Comparison of ENCODE assay signal across 21 cellular contexts in the genomic region with DNA sequence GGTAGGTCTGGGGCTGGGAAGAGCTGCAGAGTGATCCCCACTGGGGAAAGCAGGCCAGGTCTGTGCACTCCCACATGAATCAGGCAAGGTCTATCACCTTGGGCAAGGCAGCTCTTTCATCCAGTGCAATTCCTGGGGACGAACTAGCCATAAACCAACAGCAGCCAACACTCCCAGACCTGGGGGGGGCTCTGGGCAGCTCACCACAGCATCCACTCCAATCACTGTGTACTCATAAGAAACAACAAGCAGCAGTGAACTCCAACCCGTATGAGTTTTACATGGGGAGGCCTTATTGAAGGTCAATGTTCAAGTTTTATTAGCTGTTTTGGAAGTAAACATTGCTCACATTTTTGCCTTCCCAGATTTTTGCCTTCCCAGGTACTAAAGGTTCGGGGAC.
DNase-seq lines count a peak whose midpoint lies in the region; FAIRE-seq and TF ChIP-seq lines count a peak whose summit lies in the region.
"Had no signal": no experiment of that assay in that cellular context is flagged by ENCODE, and none has a peak within 500 bp of the region (broad histone marks: within the 10 kb centered on the region; RNA-seq: fewer than 3 reads in every experiment).

No MANE protein-coding gene starts in this region.

- no peak overlapping the region for H3K18ac ChIP-seq in mesendoderm (ENCODE audit: low read length)

- WGBS in hepatocyte (ENCODE audit: low lambda C conversion rate, missing lambda C conversion rate) = 41% methylated on average over 3 of the region's 3 CpGs
- WGBS in mesendoderm (ENCODE audit: extremely low coverage, insufficient coverage, low lambda C conversion rate) = no CpG with 5 or more reads among the region's 3 CpGs
- 3 to 43% (median 16%) methylated on average over 3 of the region's 3 CpGs for WGBS in small intestine, 3 donors

- H3K4me1 ChIP-seq in Peyer's patch = peaks cover 0 to 5% (median 0%) of the 10 kb centered on the region in 4 donors
- no peaks in the 10 kb centered on the region for H3K4me1 ChIP-seq in hepatocyte (ENCODE audit: insufficient read depth)
- peaks cover 5% of the 10 kb centered on the region for H3K4me1 ChIP-seq in mesendoderm (ENCODE audit: control insufficient read depth, low read depth, low read length)
- H3K4me1 ChIP-seq in small intestine (ENCODE audit: control insufficient read depth in 2 of 2, insufficient read depth in 1 of 2, low read depth in 1 of 2, low read length in 1 of 2) = no peaks in the 10 kb centered on the region
- peaks cover 0 to 10% (median 5%) of the 10 kb centered on the region in 4 donors for H3K4me1 ChIP-seq in tibial artery
- H3K4me1 ChIP-seq: HAP-1 had no signal

- H3K9me2 ChIP-seq in hepatocyte (replicated peaks; ENCODE audit: insufficient read depth) = no peaks in the 10 kb centered on the region

- H2BK15ac ChIP-seq in mesendoderm (replicated peaks; ENCODE audit: low read depth) = no peak overlapping the region

- intact Hi-C loops in tibial artery (cut with DNase I; ENCODE audit: low total_unique reads) = no loop called here

- FAIRE-seq in small intestine (lab: Jason Lieb, UNC) = no peak
- FAIRE-seq: A204.1, GM12892, GM18507, HTR-8/SVneo had no signal

- no peak overlapping the region for H2BK5ac ChIP-seq in mesendoderm (ENCODE audit: low read length)

- H3K79me1 ChIP-seq in mesendoderm (ENCODE audit: low read length) = no peaks in the 10 kb centered on the region

- H3K36me3 Mint-ChIP-seq in T-helper 2 cell treated with Interferon-gamma antibody and Interleukin-4, amounts not matched to agents 5 μg/mL and 100 μg/mL, for 36 hours (ENCODE audit: low read depth) = no peaks in the 10 kb centered on the region

- no peaks in the 10 kb centered on the region for H3K9me3 ChIP-seq in Peyer's patch
- H3K9me3 ChIP-seq in hepatocyte (ENCODE audit: low read depth) = no peaks in the 10 kb centered on the region
- no peaks in the 10 kb centered on the region for H3K9me3 ChIP-seq in small intestine (ENCODE audit: control insufficient read depth, low read depth)
- H3K9me3 ChIP-seq in tibial artery = no peaks in the 10 kb centered on the region
- H3K9me3 ChIP-seq: HAP-1 had no signal

- no peak for TF ChIP-seq POLR2A in Peyer's patch (IDR thresholded peaks at IDR 0.05)

- peak in 2 of 3 donors; percentile 56 for DNase-seq in Peyer's patch
- peak; percentile 64 for DNase-seq in hepatocyte (ENCODE audit: low spot score)
- no peak for DNase-seq in mesendoderm
- DNase-seq in small intestine = peak; percentile 66
- DNase-seq in activated CD8-positive, alpha-beta memory T cell treated with anti-CD3 and anti-CD28 coated beads, Interleukin-2, amount 50 U/mL, for 4 hours = no peak
- DNase-seq in tibial artery = no peak
- DNase-seq in T-helper 2 cell treated with Interferon-gamma antibody and Interleukin-4, amounts not matched to agents 5 μg/mL and 100 μg/mL, for 36 hours (ENCODE audit: low spot score) = no peak
- no peak for DNase-seq in NCI-H2081 (lab: John Stamatoyannopoulos, UW)
- DNase-seq: AML-193; CD4-positive, alpha-beta T cell; DMS153; DMS79; GDM1; GM23248 had no signal

- H3K4me2 ChIP-seq in hepatocyte (no peak overlapping the region), mesendoderm (ENCODE audit: low read length) (no peak overlapping the region)

- H3K36me3 ChIP-seq in Peyer's patch (no peaks in the 10 kb centered on the region), hepatocyte (replicated peaks; ENCODE audit: insufficient read depth, low read depth) (no peaks in the 10 kb centered on the region), mesendoderm (ENCODE audit: control insufficient read depth, insufficient read depth, low read length) (no peaks in the 10 kb centered on the region), small intestine (ENCODE audit: control insufficient read depth in 2 of 2, insufficient read depth in 2 of 2, low read length in 2 of 2) (no peaks in the 10 kb centered on the region), tibial artery (no peaks in the 10 kb centered on the region)
- H3K36me3 ChIP-seq: HAP-1 had no signal

- H3K79me2 ChIP-seq in hepatocyte (no peaks in the 10 kb centered on the region), mesendoderm (ENCODE audit: control insufficient read depth, insufficient read depth, low read length) (no peaks in the 10 kb centered on the region)

- H3K56ac ChIP-seq in mesendoderm (ENCODE audit: low read length) = peak overlapping the region; percentile 10

- H3K23ac ChIP-seq in mesendoderm (ENCODE audit: low read length) = no peak overlapping the region

- H3K27ac Mint-ChIP-seq in T-helper 2 cell treated with Interferon-gamma antibody and Interleukin-4, amounts not matched to agents 5 μg/mL and 100 μg/mL, for 36 hours = no peak overlapping the region
- H3K27ac Mint-ChIP-seq: CD4-positive, alpha-beta T cell had no signal

- H3K27ac ChIP-seq in Peyer's patch (no peak overlapping the region), hepatocyte (no peak overlapping the region), mesendoderm (ENCODE audit: low read depth, low read length) (no peak overlapping the region), small intestine (ENCODE audit: low read depth in 1 of 2, low read length in 1 of 2) (no peak overlapping the region), tibial artery (no peak overlapping the region)
- H3K27ac ChIP-seq: C4-2B, GM23248 had no signal

- H3K27me3 Mint-ChIP-seq in T-helper 2 cell treated with Interferon-gamma antibody and Interleukin-4, amounts not matched to agents 5 μg/mL and 100 μg/mL, for 36 hours (ENCODE audit: low read depth) = no peaks in the 10 kb centered on the region

- H4K5ac ChIP-seq in mesendoderm (ENCODE audit: low read length) = no peak overlapping the region

- no peak overlapping the region for H2BK120ac ChIP-seq in mesendoderm (ENCODE audit: low read depth, low read length)

- H2AFZ ChIP-seq in hepatocyte = no peak overlapping the region
- H2AFZ ChIP-seq: GM23248 had no signal

- no peaks in the 10 kb centered on the region for H3K27me3 ChIP-seq in Peyer's patch
- no peaks in the 10 kb centered on the region for H3K27me3 ChIP-seq in hepatocyte
- no peaks in the 10 kb centered on the region for H3K27me3 ChIP-seq in mesendoderm (ENCODE audit: insufficient read depth, low read length, poor library complexity)
- H3K27me3 ChIP-seq in small intestine (ENCODE audit: control insufficient read depth in 2 of 2, insufficient read depth in 2 of 2, low read length in 2 of 2) = peaks cover 0 to 2% of the 10 kb centered on the region in 2 donors
- H3K27me3 ChIP-seq in tibial artery = no peaks in the 10 kb centered on the region

- H3K9me3 Mint-ChIP-seq in T-helper 2 cell treated with Interferon-gamma antibody and Interleukin-4, amounts not matched to agents 5 μg/mL and 100 μg/mL, for 36 hours = no peaks in the 10 kb centered on the region
- H3K9me3 Mint-ChIP-seq: CD4-positive, alpha-beta T cell; IgD-negative memory B cell had no signal

- no peak for TF ChIP-seq CTCF in Peyer's patch (IDR thresholded peaks at IDR 0.05)
- no peak for TF ChIP-seq CTCF in hepatocyte (IDR thresholded peaks at IDR 0.05; ENCODE audit: poor library complexity)
- TF ChIP-seq CTCF in tibial artery (IDR thresholded peaks at IDR 0.05) = no peak

- no peak overlapping the region for H3K4me3 Mint-ChIP-seq in T-helper 2 cell treated with Interferon-gamma antibody and Interleukin-4, amounts not matched to agents 5 μg/mL and 100 μg/mL, for 36 hours
- H3K4me3 Mint-ChIP-seq: CD4-positive, alpha-beta T cell; IgD-negative memory B cell had no signal

- H3K9ac ChIP-seq in mesendoderm (ENCODE audit: low read length) = no peak overlapping the region
- H3K9ac ChIP-seq: GM23248 had no signal

- H4K8ac ChIP-seq in mesendoderm (ENCODE audit: low read depth, low read length) = no peak overlapping the region

- no peaks in the 10 kb centered on the region for H4K20me1 ChIP-seq in hepatocyte (ENCODE audit: insufficient read depth, poor library complexity, severe bottlenecking)

- H3K4me3 ChIP-seq in Peyer's patch (no peak overlapping the region), hepatocyte (no peak overlapping the region), mesendoderm (ENCODE audit: low read length) (no peak overlapping the region), small intestine (ENCODE audit: low read depth in 1 of 2, low read length in 2 of 2) (no peak overlapping the region), tibial artery (no peak overlapping the region)
- H3K4me3 ChIP-seq: GM23248, HAP-1 had no signal

- H2AK5ac ChIP-seq in mesendoderm (ENCODE audit: low read length) = no peak overlapping the region

- no peak overlapping the region for H3K4ac ChIP-seq in mesendoderm (ENCODE audit: low read depth, low read length)

- H3K4me1 Mint-ChIP-seq in T-helper 2 cell treated with Interferon-gamma antibody and Interleukin-4, amounts not matched to agents 5 μg/mL and 100 μg/mL, for 36 hours (ENCODE audit: low read depth) = no peaks in the 10 kb centered on the region

Comparison
In these comparisons a context has a peak if more than half of its experiments do, and no peak if none do; other contexts are left out.
1. DNase-seq: peak in Peyer's patch (2 of 3), hepatocyte (single experiment) and small intestine (single experiment); none in mesendoderm (single experiment), activated CD8-positive, alpha-beta memory T cell treated with anti-CD3 and anti-CD28 coated beads, Interleukin-2, amount 50 U/mL, for 4 hours (single experiment), tibial artery (0 of 2), T-helper 2 cell treated with Interferon-gamma antibody and Interleukin-4, amounts not matched to agents 5 μg/mL and 100 μg/mL, for 36 hours (single experiment) and NCI-H2081 (0 of 2).